In genomic region chr2:240437861-240438809, GRCh38 we compare ENCODE assay signal across 8 cellular contexts. TPM values are rescaled to one million over a fixed set of nuclear protein-coding genes. Genes with fewer than 3 reads are reported as not detected.
DNase-seq lines count a peak whose midpoint lies in the region; ATAC-seq and TF ChIP-seq lines count a peak whose summit lies in the region.

No MANE protein-coding gene starts in this region.

- H3K4me3 ChIP-seq in astrocyte of the cerebellum (ENCODE audit: low read depth, low read length): no peak overlapping the region
- peak overlapping the region in 4 of 7 experiments; percentile 54 to 87 (median 64) for H3K4me3 ChIP-seq in skin epidermis

- peak; percentile 95 for TF ChIP-seq CTCF in astrocyte of the cerebellum (IDR thresholded peaks at IDR 0.05; ENCODE audit: low read depth, low read length, missing control alignments)

- no peak for ATAC-seq in HG03039 (IDR thresholded peaks at IDR 0.05; ENCODE audit: unreplicated experiment)

- peak; percentile 77 for DNase-seq in Daoy (ENCODE audit: low read depth)
- peak; percentile 48 for DNase-seq in KG1 (lab: John Stamatoyannopoulos, UW)
- peak; percentile 57 for DNase-seq in T-helper 9 cell
- DNase-seq in astrocyte of the cerebellum (ENCODE audit: low read depth): peak; percentile 15
- DNase-seq in hepatic stellate cell (ENCODE audit: low spot score): peak; percentile 95
- DNase-seq in OCI-M2 (lab: John Stamatoyannopoulos, UW; ENCODE audit: unreplicated experiment): no peak

- in situ Hi-C loops in astrocyte of the cerebellum (cut with HindIII; ENCODE audit: low sequenced_read_pairs): no loop called here

- H3K27ac ChIP-seq in skin epidermis: peak overlapping the region in 15 of 21 experiments; percentile 7 to 93 (median 64)

RNA-seq across cellular contexts. Expression of gene GPC1, which starts 2.7 kb away (rescaled TPM):
- 9.7 and 20.1 TPM in 2 replicates for total RNA-seq in Daoy (2014; rRNA removed; shearing (Covaris generic))
